ENCODE assay signal across 1 cellular context in the genomic region with DNA sequence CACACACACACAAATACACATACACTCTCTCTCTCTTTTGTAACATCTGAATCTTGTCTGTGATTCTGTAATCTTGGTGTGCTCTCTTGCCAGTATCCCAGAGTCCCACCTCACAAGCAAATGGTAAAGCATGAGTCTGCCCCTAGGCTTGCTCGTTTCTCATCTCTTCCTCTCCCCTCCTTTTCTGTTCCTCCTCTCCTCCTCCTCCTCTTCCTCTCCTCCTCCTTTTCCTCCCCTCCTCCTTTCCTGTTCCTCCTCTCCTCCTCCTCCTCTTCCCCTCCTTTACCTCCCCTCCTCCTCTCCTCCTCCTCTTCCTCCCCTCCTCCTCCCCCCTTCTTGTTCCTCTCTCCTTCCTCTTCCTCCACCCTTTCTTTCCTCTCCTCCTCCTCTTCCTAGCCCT.
TF ChIP-seq lines count a peak whose summit lies in the region.

No MANE protein-coding gene starts in this region.

TF ChIP-seq in H1, 55 proteins besides CTCF, POLR2A, EP300 and RAD21:
- TF ChIP-seq USF2 (IDR thresholded peaks at IDR 0.05; ENCODE audit: low read length) (no peak), CHD2 (IDR thresholded peaks at IDR 0.05; ENCODE audit: low read length) (no peak), SP4 (IDR thresholded peaks at IDR 0.05; ENCODE audit: low read length) (no peak), POU5F1 (IDR thresholded peaks at IDR 0.05; ENCODE audit: low read depth, low read length) (no peak), SIX5 (IDR thresholded peaks at IDR 0.05; ENCODE audit: low read depth, low read length) (no peak), EGR1 (IDR thresholded peaks at IDR 0.05; ENCODE audit: borderline replicate concordance, low read depth, low read length) (no peak), CHD1 (IDR thresholded peaks at IDR 0.05; ENCODE audit: low read depth, low read length) (no peak), TCF12 (IDR thresholded peaks at IDR 0.05; ENCODE audit: low read depth, low read length) (no peak), RXRA (IDR thresholded peaks at IDR 0.05; ENCODE audit: insufficient read depth, low read depth, low read length) (no peak), TAF7 (optimal IDR thresholded peaks at IDR 0.05; ENCODE audit: borderline replicate concordance, low read depth, low read length) (no peak), FOSL1 (IDR thresholded peaks at IDR 0.05; ENCODE audit: insufficient read depth, low read depth, low read length) (no peak), YY1 (IDR thresholded peaks at IDR 0.05; ENCODE audit: low read depth, low read length) (no peak), MAFK (IDR thresholded peaks at IDR 0.05; ENCODE audit: low read depth, low read length) (no peak), SAP30 (IDR thresholded peaks at IDR 0.05; ENCODE audit: insufficient read depth, insufficient replicate concordance, low read length) (no peak), KDM5A (IDR thresholded peaks at IDR 0.05; ENCODE audit: low read length) (no peak), NRF1 (IDR thresholded peaks at IDR 0.05; ENCODE audit: low read depth, low read length) (no peak), E2F6 (IDR thresholded peaks at IDR 0.05) (no peak), SRF (IDR thresholded peaks at IDR 0.05; ENCODE audit: low read depth, low read length) (no peak)
- TF ChIP-seq, protein P1, sequence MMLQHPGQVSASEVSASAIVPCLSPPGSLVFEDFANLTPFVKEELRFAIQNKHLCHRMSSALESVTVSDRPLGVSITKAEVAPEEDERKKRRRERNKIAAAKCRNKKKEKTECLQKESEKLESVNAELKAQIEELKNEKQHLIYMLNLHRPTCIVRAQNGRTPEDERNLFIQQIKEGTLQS (IDR thresholded peaks at IDR 0.05; ENCODE audit: insufficient read depth, low read depth, low read length) = no peak
- TF ChIP-seq, protein P2, sequence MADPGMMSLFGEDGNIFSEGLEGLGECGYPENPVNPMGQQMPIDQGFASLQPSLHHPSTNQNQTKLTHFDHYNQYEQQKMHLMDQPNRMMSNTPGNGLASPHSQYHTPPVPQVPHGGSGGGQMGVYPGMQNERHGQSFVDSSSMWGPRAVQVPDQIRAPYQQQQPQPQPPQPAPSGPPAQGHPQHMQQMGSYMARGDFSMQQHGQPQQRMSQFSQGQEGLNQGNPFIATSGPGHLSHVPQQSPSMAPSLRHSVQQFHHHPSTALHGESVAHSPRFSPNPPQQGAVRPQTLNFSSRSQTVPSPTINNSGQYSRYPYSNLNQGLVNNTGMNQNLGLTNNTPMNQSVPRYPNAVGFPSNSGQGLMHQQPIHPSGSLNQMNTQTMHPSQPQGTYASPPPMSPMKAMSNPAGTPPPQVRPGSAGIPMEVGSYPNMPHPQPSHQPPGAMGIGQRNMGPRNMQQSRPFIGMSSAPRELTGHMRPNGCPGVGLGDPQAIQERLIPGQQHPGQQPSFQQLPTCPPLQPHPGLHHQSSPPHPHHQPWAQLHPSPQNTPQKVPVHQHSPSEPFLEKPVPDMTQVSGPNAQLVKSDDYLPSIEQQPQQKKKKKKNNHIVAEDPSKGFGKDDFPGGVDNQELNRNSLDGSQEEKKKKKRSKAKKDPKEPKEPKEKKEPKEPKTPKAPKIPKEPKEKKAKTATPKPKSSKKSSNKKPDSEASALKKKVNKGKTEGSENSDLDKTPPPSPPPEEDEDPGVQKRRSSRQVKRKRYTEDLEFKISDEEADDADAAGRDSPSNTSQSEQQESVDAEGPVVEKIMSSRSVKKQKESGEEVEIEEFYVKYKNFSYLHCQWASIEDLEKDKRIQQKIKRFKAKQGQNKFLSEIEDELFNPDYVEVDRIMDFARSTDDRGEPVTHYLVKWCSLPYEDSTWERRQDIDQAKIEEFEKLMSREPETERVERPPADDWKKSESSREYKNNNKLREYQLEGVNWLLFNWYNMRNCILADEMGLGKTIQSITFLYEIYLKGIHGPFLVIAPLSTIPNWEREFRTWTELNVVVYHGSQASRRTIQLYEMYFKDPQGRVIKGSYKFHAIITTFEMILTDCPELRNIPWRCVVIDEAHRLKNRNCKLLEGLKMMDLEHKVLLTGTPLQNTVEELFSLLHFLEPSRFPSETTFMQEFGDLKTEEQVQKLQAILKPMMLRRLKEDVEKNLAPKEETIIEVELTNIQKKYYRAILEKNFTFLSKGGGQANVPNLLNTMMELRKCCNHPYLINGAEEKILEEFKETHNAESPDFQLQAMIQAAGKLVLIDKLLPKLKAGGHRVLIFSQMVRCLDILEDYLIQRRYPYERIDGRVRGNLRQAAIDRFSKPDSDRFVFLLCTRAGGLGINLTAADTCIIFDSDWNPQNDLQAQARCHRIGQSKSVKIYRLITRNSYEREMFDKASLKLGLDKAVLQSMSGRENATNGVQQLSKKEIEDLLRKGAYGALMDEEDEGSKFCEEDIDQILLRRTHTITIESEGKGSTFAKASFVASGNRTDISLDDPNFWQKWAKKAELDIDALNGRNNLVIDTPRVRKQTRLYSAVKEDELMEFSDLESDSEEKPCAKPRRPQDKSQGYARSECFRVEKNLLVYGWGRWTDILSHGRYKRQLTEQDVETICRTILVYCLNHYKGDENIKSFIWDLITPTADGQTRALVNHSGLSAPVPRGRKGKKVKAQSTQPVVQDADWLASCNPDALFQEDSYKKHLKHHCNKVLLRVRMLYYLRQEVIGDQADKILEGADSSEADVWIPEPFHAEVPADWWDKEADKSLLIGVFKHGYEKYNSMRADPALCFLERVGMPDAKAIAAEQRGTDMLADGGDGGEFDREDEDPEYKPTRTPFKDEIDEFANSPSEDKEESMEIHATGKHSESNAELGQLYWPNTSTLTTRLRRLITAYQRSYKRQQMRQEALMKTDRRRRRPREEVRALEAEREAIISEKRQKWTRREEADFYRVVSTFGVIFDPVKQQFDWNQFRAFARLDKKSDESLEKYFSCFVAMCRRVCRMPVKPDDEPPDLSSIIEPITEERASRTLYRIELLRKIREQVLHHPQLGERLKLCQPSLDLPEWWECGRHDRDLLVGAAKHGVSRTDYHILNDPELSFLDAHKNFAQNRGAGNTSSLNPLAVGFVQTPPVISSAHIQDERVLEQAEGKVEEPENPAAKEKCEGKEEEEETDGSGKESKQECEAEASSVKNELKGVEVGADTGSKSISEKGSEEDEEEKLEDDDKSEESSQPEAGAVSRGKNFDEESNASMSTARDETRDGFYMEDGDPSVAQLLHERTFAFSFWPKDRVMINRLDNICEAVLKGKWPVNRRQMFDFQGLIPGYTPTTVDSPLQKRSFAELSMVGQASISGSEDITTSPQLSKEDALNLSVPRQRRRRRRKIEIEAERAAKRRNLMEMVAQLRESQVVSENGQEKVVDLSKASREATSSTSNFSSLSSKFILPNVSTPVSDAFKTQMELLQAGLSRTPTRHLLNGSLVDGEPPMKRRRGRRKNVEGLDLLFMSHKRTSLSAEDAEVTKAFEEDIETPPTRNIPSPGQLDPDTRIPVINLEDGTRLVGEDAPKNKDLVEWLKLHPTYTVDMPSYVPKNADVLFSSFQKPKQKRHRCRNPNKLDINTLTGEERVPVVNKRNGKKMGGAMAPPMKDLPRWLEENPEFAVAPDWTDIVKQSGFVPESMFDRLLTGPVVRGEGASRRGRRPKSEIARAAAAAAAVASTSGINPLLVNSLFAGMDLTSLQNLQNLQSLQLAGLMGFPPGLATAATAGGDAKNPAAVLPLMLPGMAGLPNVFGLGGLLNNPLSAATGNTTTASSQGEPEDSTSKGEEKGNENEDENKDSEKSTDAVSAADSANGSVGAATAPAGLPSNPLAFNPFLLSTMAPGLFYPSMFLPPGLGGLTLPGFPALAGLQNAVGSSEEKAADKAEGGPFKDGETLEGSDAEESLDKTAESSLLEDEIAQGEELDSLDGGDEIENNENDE (IDR thresholded peaks at IDR 0.05; ENCODE audit: insufficient replicate concordance, low read length) = no peak
